8 cellular contexts compared by ENCODE assay signal in the genomic region with DNA sequence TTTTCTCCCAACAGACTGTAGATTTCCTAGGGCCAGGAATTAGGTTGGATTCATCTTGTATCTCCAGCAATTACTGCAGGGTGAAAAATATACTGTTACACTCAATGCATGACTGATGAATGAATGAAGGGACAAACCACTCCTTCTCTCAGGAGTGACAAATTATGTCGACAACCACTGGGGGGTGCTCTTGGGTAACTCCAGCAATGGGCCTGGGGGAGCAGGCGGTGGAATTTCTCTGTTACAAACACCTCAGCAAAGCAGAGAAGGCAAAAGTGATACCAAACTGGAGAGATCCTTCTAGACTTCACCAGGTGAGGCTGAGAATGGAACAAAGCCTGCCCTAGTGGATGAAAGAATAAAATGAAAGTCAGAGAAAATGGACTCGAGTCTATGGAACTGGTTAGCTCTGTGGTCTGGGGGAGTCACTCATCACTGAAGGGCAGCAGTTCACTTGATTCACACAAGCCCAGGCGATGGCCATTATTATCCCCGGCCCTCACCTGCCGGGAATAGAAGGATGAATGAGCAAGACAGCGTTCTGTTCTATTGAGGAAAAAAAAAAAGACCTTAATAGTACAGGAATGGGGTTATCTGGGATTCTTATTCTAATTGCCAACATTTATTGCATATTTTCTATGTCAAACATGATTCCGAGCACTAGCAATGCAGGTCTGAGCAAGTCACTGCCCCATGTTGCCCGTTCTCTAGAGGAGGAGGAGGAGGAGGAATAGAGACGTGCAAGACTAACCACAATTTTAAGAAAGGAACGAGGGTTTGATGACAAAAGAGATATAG.
DNase-seq lines count a peak whose midpoint lies in the region; ATAC-seq and TF ChIP-seq lines count a peak whose summit lies in the region.

No MANE protein-coding gene starts in this region.

- ATAC-seq in activated T-cell treated with anti-CD3 and anti-CD28 coated beads, Interleukin-2, amount 50 U/mL, for 4 hours: no peak

- peaks cover 16% of the 10 kb centered on the region for H3K4me1 Mint-ChIP-seq in type B pancreatic cell (ENCODE audit: unreplicated experiment)
- no peaks in the 10 kb centered on the region for H3K4me1 Mint-ChIP-seq in activated T-cell treated with anti-CD3 and anti-CD28 coated beads, Interleukin-2, amount 50 U/mL, for 4 hours (ENCODE audit: low read depth)

- no peaks in the 10 kb centered on the region for H3K27me3 ChIP-seq in Peyer's patch

- no peaks in the 10 kb centered on the region for H3K4me1 ChIP-seq in Peyer's patch

- H3K27ac ChIP-seq in Peyer's patch (no peak overlapping the region), coronary artery (no peak overlapping the region)

- in situ Hi-C loops in GM13976 (cut with MboI; ENCODE audit: low sequenced_read_pairs, unreplicated experiment): no loop called here

- no peak overlapping the region for H3K4me3 Mint-ChIP-seq in type B pancreatic cell
- H3K4me3 Mint-ChIP-seq in activated T-cell treated with anti-CD3 and anti-CD28 coated beads, Interleukin-2, amount 50 U/mL, for 4 hours: no peak overlapping the region

- no peaks in the 10 kb centered on the region for H3K9me3 ChIP-seq in Peyer's patch

- no peaks in the 10 kb centered on the region for H3K36me3 ChIP-seq in Peyer's patch

- DNase-seq in AG10803 (ENCODE audit: low read depth) (no peak), GM13976 (ENCODE audit: low spot score) (peak; percentile 59), NCI-H82 (lab: John Stamatoyannopoulos, UW) (peak; percentile 79), fibroblast of mammary gland (ENCODE audit: low read depth) (no peak), type B pancreatic cell (ENCODE audit: extremely low spot score, unreplicated experiment) (no peak), Peyer's patch (no peak), coronary artery (ENCODE audit: low spot score) (no peak)
- no peak for DNase-seq in activated T-cell treated with anti-CD3 and anti-CD28 coated beads, Interleukin-2, amount 50 U/mL, for 4 hours

- no peak for TF ChIP-seq POLR2A in Peyer's patch (IDR thresholded peaks at IDR 0.05)

- H3K4me3 ChIP-seq in AG10803 (ENCODE audit: low read length) (no peak overlapping the region), fibroblast of mammary gland (ENCODE audit: control insufficient read depth, low read depth, low read length) (no peak overlapping the region), Peyer's patch (no peak overlapping the region), coronary artery (no peak overlapping the region)

- TF ChIP-seq CTCF in AG10803 (conservative IDR thresholded peaks at IDR 0.05; ENCODE audit: low read length): peak; percentile 43
- peak; percentile 34 for TF ChIP-seq CTCF in GM13976 (IDR thresholded peaks at IDR 0.05; ENCODE audit: borderline replicate concordance, control extremely low read depth, extremely low read depth, insufficient read depth, missing control alignments)
- TF ChIP-seq CTCF in fibroblast of mammary gland (conservative IDR thresholded peaks at IDR 0.05; ENCODE audit: control insufficient read depth, insufficient read depth, low read depth, low read length): peak; percentile 25
- TF ChIP-seq CTCF in type B pancreatic cell (conservative IDR thresholded peaks at IDR 0.05): peak; percentile 71
- no peak for TF ChIP-seq CTCF in Peyer's patch (IDR thresholded peaks at IDR 0.05)
- no peak for TF ChIP-seq CTCF in coronary artery (IDR thresholded peaks at IDR 0.05)

- H3K36me3 Mint-ChIP-seq in type B pancreatic cell: no peaks in the 10 kb centered on the region
- no peaks in the 10 kb centered on the region for H3K36me3 Mint-ChIP-seq in activated T-cell treated with anti-CD3 and anti-CD28 coated beads, Interleukin-2, amount 50 U/mL, for 4 hours (ENCODE audit: insufficient read depth)

- H3K9me3 Mint-ChIP-seq in type B pancreatic cell: no peaks in the 10 kb centered on the region
- peaks cover 10% of the 10 kb centered on the region for H3K9me3 Mint-ChIP-seq in activated T-cell treated with anti-CD3 and anti-CD28 coated beads, Interleukin-2, amount 50 U/mL, for 4 hours

- H3K27ac Mint-ChIP-seq in type B pancreatic cell: no peak overlapping the region

- H3K27me3 Mint-ChIP-seq in type B pancreatic cell: peaks cover 33% of the 10 kb centered on the region
- H3K27me3 Mint-ChIP-seq in activated T-cell treated with anti-CD3 and anti-CD28 coated beads, Interleukin-2, amount 50 U/mL, for 4 hours (ENCODE audit: low read depth): peaks cover 5% of the 10 kb centered on the region

Comparison
In these comparisons a context has a peak if more than half of its experiments do, and no peak if none do; other contexts are left out.
1. DNase-seq: peak in GM13976 (single experiment) and NCI-H82 (single experiment); none in AG10803 (single experiment), fibroblast of mammary gland (single experiment), type B pancreatic cell (single experiment), activated T-cell treated with anti-CD3 and anti-CD28 coated beads, Interleukin-2, amount 50 U/mL, for 4 hours (single experiment), Peyer's patch (0 of 3) and coronary artery (single experiment).
2. CTCF ChIP-seq: peak in AG10803 (single experiment), GM13976 (single experiment), fibroblast of mammary gland (single experiment) and type B pancreatic cell (single experiment); none in Peyer's patch (0 of 6) and coronary artery (single experiment).